Comparison of ENCODE assay signal across 15 cellular contexts in genomic region chr5:134534726-134535110, GRCh38. TPM values are rescaled to one million over a fixed set of nuclear protein-coding genes. Genes with fewer than 3 reads are reported as not detected.
DNase-seq lines count a peak whose midpoint lies in the region; ATAC-seq and TF ChIP-seq lines count a peak whose summit lies in the region.
"Had no signal": no experiment of that assay in that cellular context is flagged by ENCODE, and none has a peak within 500 bp of the region (broad histone marks: within the 10 kb centered on the region; RNA-seq: fewer than 3 reads in every experiment).

No MANE protein-coding gene starts in this region.

- H3K36me3 Mint-ChIP-seq in activated CD4-positive, alpha-beta T cell treated with anti-CD3 and anti-CD28 coated beads for 36 hours (ENCODE audit: low read depth), result peaks cover 12% of the 10 kb centered on the region
- H3K36me3 Mint-ChIP-seq in H9 (ENCODE audit: insufficient read depth in 1 of 3, low read depth in 3 of 3) (peaks cover 11 to 41% (median 28%) of the 10 kb centered on the region in 3 experiments), natural killer cell (peaks cover 5% of the 10 kb centered on the region), CD14-positive monocyte (peaks cover 28 to 31% of the 10 kb centered on the region in 2 donors)
- H3K36me3 Mint-ChIP-seq in activated naive CD8-positive, alpha-beta T cell, result peaks cover 2% of the 10 kb centered on the region

- no peak overlapping the region for H3K4me3 Mint-ChIP-seq in activated CD4-positive, alpha-beta T cell treated with anti-CD3 and anti-CD28 coated beads for 36 hours
- H3K4me3 Mint-ChIP-seq in H9 (peak overlapping the region in 1 of 2 experiments; percentile 3; a peak in 1 of 5 replicates), natural killer cell (no peak overlapping the region), CD14-positive monocyte (no peak overlapping the region)
- no peak overlapping the region for H3K4me3 Mint-ChIP-seq in activated naive CD8-positive, alpha-beta T cell
- H3K4me3 Mint-ChIP-seq: T-helper 1 cell treated with Interleukin-12 subunit alpha and Interleukin-12 subunit beta and Interleukin-4 antibody, amounts not matched to agents 30 μg/mL and 1 μg/mL, for 36 hours had no signal

- no peak overlapping the region for H3K23ac ChIP-seq in H9 (ENCODE audit: insufficient read length, low read depth, low read length)

- intact Hi-C loops in activated CD4-positive, alpha-beta T cell treated with anti-CD3 and anti-CD28 coated beads for 36 hours (cut with DNase I, micrococcal nuclease), result no loop called here
- intact Hi-C loops in natural killer cell (cut with micrococcal nuclease), result no loop called here
- intact Hi-C loops in CD14-positive monocyte (cut with micrococcal nuclease), result loop anchor here in 1 of 2 donors (5.0 kb wide), 1 partner anchor 43 kb away; no protein-coding TSS in a partner anchor
- intact Hi-C loops in left cardiac atrium (cut with DNase I), result no loop called here
- intact Hi-C loops in cardiac septum (cut with DNase I), result no loop called here

- peaks cover 2% of the 10 kb centered on the region for H3K79me1 ChIP-seq in H9 (ENCODE audit: insufficient read depth, low read depth, low read length, poor library complexity, severe bottlenecking)

- H3K14ac ChIP-seq in H9 (ENCODE audit: insufficient read depth, low read length), result no peak overlapping the region

- peaks cover 39% of the 10 kb centered on the region; the same call in 1 of the 2 replicates for H3K79me2 ChIP-seq in H9 (ENCODE audit: insufficient read depth, low read length)

- no peak overlapping the region for H3K9ac ChIP-seq in H9 (ENCODE audit: extremely low read depth, insufficient read length, low read length)
- H3K9ac ChIP-seq: KMS-11 had no signal

- H3K56ac ChIP-seq in H9 (ENCODE audit: insufficient read length, low read depth, low read length), result no peak overlapping the region

- POLR2A ChIA-PET in activated CD4-positive, alpha-beta T cell treated with anti-CD3 and anti-CD28 coated beads for 36 hours (lab: Charles Lee), result interaction anchor here (0.9 kb wide), 1 partner anchor 11 kb away, joined by 3 read pairs; no protein-coding TSS in a partner anchor

- no peak overlapping the region for H4K91ac ChIP-seq in H9 (ENCODE audit: insufficient read length, low read depth, low read length)

- ATAC-seq in activated CD4-positive, alpha-beta T cell treated with anti-CD3 and anti-CD28 coated beads for 36 hours, result no peak
- ATAC-seq in natural killer cell, result no peak
- no peak for ATAC-seq in left cardiac atrium

- H3K9me3 ChIP-seq in H9 (ENCODE audit: control insufficient read depth, low read depth, low read length), result no peaks in the 10 kb centered on the region
- H3K9me3 ChIP-seq: esophagus squamous epithelium, SJCRH30 had no signal

- no peak overlapping the region for H3K4ac ChIP-seq in H9 (ENCODE audit: low read depth, low read length)

- H3T11ph ChIP-seq in H9 (ENCODE audit: low read length), result no peak overlapping the region

- H4K20me1 ChIP-seq in H9 (ENCODE audit: control insufficient read depth, insufficient read depth, insufficient read length), result no peaks in the 10 kb centered on the region

- H3K27me3 ChIP-seq in H9 (ENCODE audit: insufficient read depth, low read length), result no peaks in the 10 kb centered on the region
- H3K27me3 ChIP-seq: esophagus squamous epithelium had no signal

- H4K8ac ChIP-seq in H9 (replicated peaks; ENCODE audit: insufficient read length, low read depth, low read length), result no peak overlapping the region

- H2AK5ac ChIP-seq in H9 (ENCODE audit: insufficient read length, low read length), result no peak overlapping the region

- CTCF ChIA-PET in activated CD4-positive, alpha-beta T cell treated with anti-CD3 and anti-CD28 coated beads for 36 hours (lab: Charles Lee), result interaction anchor here (1.1 to 1.5 kb wide), 4 partner anchors 9 to 21 kb away, joined by 3 to 7 read pairs (median 4); no protein-coding TSS in a partner anchor

- H4K5ac ChIP-seq in H9 (ENCODE audit: insufficient read length, low read depth, low read length), result no peak overlapping the region

- no peak overlapping the region for H2BK5ac ChIP-seq in H9 (ENCODE audit: insufficient read length, low read length)

- no peaks in the 10 kb centered on the region for H3K27me3 Mint-ChIP-seq in activated CD4-positive, alpha-beta T cell treated with anti-CD3 and anti-CD28 coated beads for 36 hours
- H3K27me3 Mint-ChIP-seq in H9 (ENCODE audit: low read depth) (no peaks in the 10 kb centered on the region), natural killer cell (ENCODE audit: low read depth in 2 of 2) (no peaks in the 10 kb centered on the region), CD14-positive monocyte (ENCODE audit: low read depth in 3 of 3) (peaks cover 0 to 5% (median 0%) of the 10 kb centered on the region in 3 donors)
- no peaks in the 10 kb centered on the region for H3K27me3 Mint-ChIP-seq in activated naive CD8-positive, alpha-beta T cell

- no peak overlapping the region for H2BK120ac ChIP-seq in H9 (ENCODE audit: low read depth, low read length, poor library complexity, severe bottlenecking)

- no peak overlapping the region for H3K27ac ChIP-seq in H9 (ENCODE audit: insufficient read length, low read depth, low read length)
- H3K27ac ChIP-seq: KMS-11, PC-9, SJCRH30 had no signal

- peaks cover 73% of the 10 kb centered on the region for H3K4me1 Mint-ChIP-seq in activated CD4-positive, alpha-beta T cell treated with anti-CD3 and anti-CD28 coated beads for 36 hours
- peaks cover 75 to 76% of the 10 kb centered on the region in 2 experiments for H3K4me1 Mint-ChIP-seq in H9
- H3K4me1 Mint-ChIP-seq in activated naive CD8-positive, alpha-beta T cell (ENCODE audit: low read depth), result peaks cover 73% of the 10 kb centered on the region
- peaks cover 72 to 88% of the 10 kb centered on the region in 2 donors for H3K4me1 Mint-ChIP-seq in natural killer cell
- peaks cover 30% of the 10 kb centered on the region for H3K4me1 Mint-ChIP-seq in CD14-positive monocyte

- no CpG with 5 or more reads among the region's 5 CpGs for WGBS in H9 (ENCODE audit: extremely low coverage, insufficient read length, low lambda C conversion rate)

- no peaks in the 10 kb centered on the region for H3K23me2 ChIP-seq in H9 (ENCODE audit: insufficient read length, low read depth, low read length, poor library complexity, severe bottlenecking)

- no peak overlapping the region for H3K18ac ChIP-seq in H9 (ENCODE audit: insufficient read length, low read depth, low read length)

- no peak overlapping the region for H3K4me2 ChIP-seq in H9 (ENCODE audit: insufficient read depth, insufficient read length, low read length)
- H3K4me2 ChIP-seq: KMS-11, PC-9 had no signal

- peak overlapping the region; percentile 56 for H3K27ac Mint-ChIP-seq in activated CD4-positive, alpha-beta T cell treated with anti-CD3 and anti-CD28 coated beads for 36 hours
- H3K27ac Mint-ChIP-seq in H9 (peak overlapping the region; percentile 9 to 74 (median 55); a peak in 6 of 7 replicates), natural killer cell (peak overlapping the region; percentile 50 to 86), CD14-positive monocyte (peak overlapping the region in 2 of 7 donors; percentile 37 to 78)
- peak overlapping the region; percentile 86 for H3K27ac Mint-ChIP-seq in activated naive CD8-positive, alpha-beta T cell
- H3K27ac Mint-ChIP-seq: T-helper 1 cell treated with Interleukin-12 subunit alpha and Interleukin-12 subunit beta and Interleukin-4 antibody, amounts not matched to agents 30 μg/mL and 1 μg/mL, for 36 hours had no signal

- no peaks in the 10 kb centered on the region for H3K9me3 Mint-ChIP-seq in activated CD4-positive, alpha-beta T cell treated with anti-CD3 and anti-CD28 coated beads for 36 hours (ENCODE audit: low read depth)
- no peaks in the 10 kb centered on the region for H3K9me3 Mint-ChIP-seq in H9
- H3K9me3 Mint-ChIP-seq in activated naive CD8-positive, alpha-beta T cell (ENCODE audit: low read depth), result no peaks in the 10 kb centered on the region
- H3K9me3 Mint-ChIP-seq in natural killer cell, result no peaks in the 10 kb centered on the region
- no peaks in the 10 kb centered on the region for H3K9me3 Mint-ChIP-seq in CD14-positive monocyte
- H3K9me3 Mint-ChIP-seq: activated T-helper 2 cell treated with anti-CD3 and anti-CD28 coated beads, Interferon-gamma antibody, Interleukin-2, Interleukin-4, amounts not matched to agents 10 μg/mL and 5 μg/mL and 100 μg/mL, durations not matched to agents 14 hours and 24 hours and 36 hours; T-helper 1 cell treated with Interleukin-12 subunit alpha and Interleukin-12 subunit beta and Interleukin-4 antibody, amounts not matched to agents 30 μg/mL and 1 μg/mL, for 36 hours had no signal

- no peak overlapping the region for H2BK15ac ChIP-seq in H9 (ENCODE audit: low read depth, low read length)

- no peak overlapping the region for H2AFZ ChIP-seq in H9 (ENCODE audit: low read length)
- H2AFZ ChIP-seq: PC-9 had no signal

- no peak overlapping the region for H2BK20ac ChIP-seq in H9 (ENCODE audit: low read depth, low read length, poor library complexity, severe bottlenecking)

- H3K4me1 ChIP-seq in H9 (ENCODE audit: insufficient read depth, low read length), result peaks cover 4% of the 10 kb centered on the region; the same call in 1 of the 2 replicates
- H3K4me1 ChIP-seq: SJCRH30 had no signal

- no peak for DNase-seq in activated CD4-positive, alpha-beta T cell treated with anti-CD3 and anti-CD28 coated beads for 36 hours
- DNase-seq in activated CD4-positive, alpha-beta T cell treated with anti-CD3 and anti-CD28 coated beads, Interleukin-2, amount 50 U/mL, for 1 hour, result no peak
- DNase-seq in H9 (no peak), natural killer cell (no peak), CD14-positive monocyte (ENCODE audit: low spot score) (no peak), left cardiac atrium (no peak), cardiac septum (ENCODE audit: low spot score) (no peak)
- DNase-seq: esophagus squamous epithelium, NCI-H2081 treated with DMSO at 0.1 percent for 48 hours, PC-9, SJCRH30 had no signal

- TF ChIP-seq CTCF in H9 (conservative IDR thresholded peaks at IDR 0.05), result no peak
- no peak for TF ChIP-seq CTCF in natural killer cell (IDR thresholded peaks at IDR 0.05)
- TF ChIP-seq CTCF in CD14-positive monocyte (IDR thresholded peaks at IDR 0.05), result no peak

- no peak overlapping the region for H2BK12ac ChIP-seq in H9 (ENCODE audit: insufficient read length, low read depth, low read length)

RNA-seq across cellular contexts. Expression of gene JADE2, which starts 9.2 kb away (rescaled TPM):
- 10 to 100 TPM; 58.1 to 68.0 TPM for total RNA-seq in activated CD4-positive, alpha-beta T cell treated with anti-CD3 and anti-CD28 coated beads for 36 hours
- total RNA-seq in H9 (2021) (99.7 and 101 TPM in 2 replicates), natural killer cell (100 to 1,000 TPM; 130 to 174 (median 173) TPM), left cardiac atrium (10 to 100 TPM; 34.7 to 49.0 TPM), cardiac septum (25.7 TPM)
- 1 to 10 TPM; 2.1 to 3.1 TPM for polyA plus RNA-seq in CD14-positive monocyte
